28 cellular contexts compared by ENCODE assay signal in genomic region chr4:12500409-12500808, GRCh38.
"Had no signal": no experiment of that assay in that cellular context is flagged by ENCODE, and none has a peak within 500 bp of the region (broad histone marks: within the 10 kb centered on the region; RNA-seq: fewer than 3 reads in every experiment).

No MANE protein-coding gene starts in this region.

- H3K27me3 Mint-ChIP-seq: naive B cell; stimulated activated naive B cell treated with anti-CD40 and anti-IgM and Interleukin-4, amounts not matched to agents 10 μg/mL and 1 μg/mL and 100 μg/mL, for 72 hours had no signal

- FAIRE-seq: urothelium cell line had no signal

- H3K36me3 Mint-ChIP-seq: mesothelial cell of epicardium; naive B cell; natural killer cell; neural progenitor cell; stimulated activated naive B cell treated with anti-CD40 and anti-IgM and Interleukin-4, amounts not matched to agents 10 μg/mL and 1 μg/mL and 100 μg/mL, for 72 hours had no signal

- DNase-seq: heart left ventricle; islet precursor cell; mesendoderm; naive B cell; natural killer cell; nephron progenitor cell; occipital lobe; psoas muscle; stimulated activated CD4-positive, alpha-beta T cell treated with anti-CD3 and anti-CD28 coated beads, Interleukin-12 subunit alpha, Interleukin-12 subunit beta, amount 100 ng/mL, for 4 hours; stimulated activated CD4-positive, alpha-beta T cell treated with anti-CD3 and anti-CD28 coated beads, Interleukin-15, amount 100 ng/mL, for 24 hours; stimulated activated CD4-positive, alpha-beta T cell treated with anti-CD3 and anti-CD28 coated beads, Interleukin-2, amount 100 ng/mL, for 24 hours; stimulated activated CD4-positive, alpha-beta T cell treated with anti-CD3 and anti-CD28 coated beads, Interleukin-4, amount 100 ng/mL, for 1 hour; stimulated activated naive B cell treated with anti-CD40 and anti-IgM and Interleukin-4, amounts not matched to agents 10 μg/mL and 1 μg/mL and 100 μg/mL, for 72 hours; stimulated activated naive CD8-positive, alpha-beta T cell treated with anti-CD3 and anti-CD28 coated beads, Interleukin-15, Interleukin-2, amounts not matched to agents 100 U/mL and 50 U/mL, for 24 hours; stomach; testis; thyroid gland; trophoblast cell; upper lobe of right lung had no signal

- H3K27me3 ChIP-seq: heart left ventricle, neural progenitor cell, neutrophil, stomach, testis, thyroid gland, upper lobe of right lung had no signal

- H2AFZ ChIP-seq: neural progenitor cell, parathyroid adenoma had no signal

- H3K4me3 ChIP-seq: heart left ventricle, lung, neural progenitor cell, psoas muscle, skin epidermis, stomach, testis, thyroid gland, upper lobe of right lung had no signal

- H3K4me2 ChIP-seq: neural progenitor cell had no signal

- H3K27ac ChIP-seq: neural progenitor cell, neutrophil, parathyroid adenoma, psoas muscle, skin epidermis, stomach, testis, thyroid gland, upper lobe of right lung had no signal

- H3K36me3 ChIP-seq: heart left ventricle, neural progenitor cell, neutrophil, stomach, thyroid gland, upper lobe of right lung had no signal

- H3K4me1 ChIP-seq: neural progenitor cell, parathyroid adenoma, psoas muscle, stomach, testis, thyroid gland, upper lobe of right lung had no signal

- H3K9me3 ChIP-seq: heart left ventricle, neutrophil, psoas muscle, testis, thyroid gland, upper lobe of right lung had no signal

- H3K4me3 Mint-ChIP-seq: mesothelial cell of epicardium; naive B cell; natural killer cell; nephron progenitor cell; neural progenitor cell; stimulated activated naive B cell treated with anti-CD40 and anti-IgM and Interleukin-4, amounts not matched to agents 10 μg/mL and 1 μg/mL and 100 μg/mL, for 72 hours had no signal

- H3K27ac Mint-ChIP-seq: mesothelial cell of epicardium; naive B cell; natural killer cell; nephron progenitor cell; neural progenitor cell; stimulated activated naive B cell treated with anti-CD40 and anti-IgM and Interleukin-4, amounts not matched to agents 10 μg/mL and 1 μg/mL and 100 μg/mL, for 72 hours had no signal

- H3K4me1 Mint-ChIP-seq: mesothelial cell of epicardium; naive B cell; natural killer cell; neural progenitor cell; stimulated activated naive B cell treated with anti-CD40 and anti-IgM and Interleukin-4, amounts not matched to agents 10 μg/mL and 1 μg/mL and 100 μg/mL, for 72 hours had no signal

- H3K9me3 Mint-ChIP-seq: nephron progenitor cell had no signal

- ATAC-seq: left lobe of liver; natural killer cell; psoas muscle; sciatic nerve; stimulated activated naive B cell treated with anti-CD40 and anti-IgM and Interleukin-4, amounts not matched to agents 10 μg/mL and 1 μg/mL and 100 μg/mL, for 72 hours; stimulated activated naive CD8-positive, alpha-beta T cell treated with anti-CD3 and anti-CD28 coated beads, Interleukin-15, Interleukin-2, amounts not matched to agents 100 U/mL and 50 U/mL, for 24 hours; upper lobe of right lung had no signal

- H3K9ac ChIP-seq: neural progenitor cell, parathyroid adenoma had no signal

- H3K79me2 ChIP-seq: parathyroid adenoma had no signal
